In the genomic region with DNA sequence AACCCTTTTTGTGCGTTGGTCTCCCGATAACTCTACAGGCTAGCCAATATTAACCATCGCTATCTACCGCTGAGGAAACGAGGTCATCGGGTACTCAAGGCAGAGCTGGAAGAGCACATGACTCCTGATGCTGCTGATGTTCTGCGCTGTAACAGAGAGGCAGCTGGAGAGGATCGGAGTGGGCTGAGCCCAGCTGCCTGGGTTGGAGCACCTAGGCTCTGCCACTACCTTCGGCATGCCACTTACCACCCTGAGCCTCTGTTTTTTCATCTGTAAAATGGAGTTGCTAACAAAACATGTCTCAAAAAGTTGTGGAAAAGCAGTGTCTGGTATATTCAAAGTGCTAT, we compare ENCODE assay signal across 9 cellular contexts. TPM values are rescaled to one million over a fixed set of nuclear protein-coding genes. Genes with fewer than 3 reads are reported as not detected.
DNase-seq lines count a peak whose midpoint lies in the region; ATAC-seq and TF ChIP-seq lines count a peak whose summit lies in the region.
"Had no signal": no experiment of that assay in that cellular context is flagged by ENCODE, and none has a peak within 500 bp of the region (broad histone marks: within the 10 kb centered on the region; RNA-seq: fewer than 3 reads in every experiment).

No MANE protein-coding gene starts in this region.

- DNase-seq in CD14-positive monocyte (ENCODE audit: low spot score): no peak
- DNase-seq in activated naive CD8-positive, alpha-beta T cell treated with anti-CD3 and anti-CD28 coated beads, Interleukin-2, amount 50 U/mL, for 24 hours: no peak
- DNase-seq in iPS-NIHi11 (ENCODE audit: low spot score): peak; percentile 41
- no peak for DNase-seq in stomach
- no peak for DNase-seq in mucosa of gallbladder (ENCODE audit: low spot score)

- H3K27ac Mint-ChIP-seq in CD14-positive monocyte: peak overlapping the region in 1 of 7 donors; percentile 7
- H3K27ac Mint-ChIP-seq in activated naive CD8-positive, alpha-beta T cell treated with anti-CD3 and anti-CD28 coated beads, Interleukin-2, amount 50 U/mL, for 24 hours: peak overlapping the region; percentile 71

- TF ChIP-seq CTCF in CD14-positive monocyte (IDR thresholded peaks at IDR 0.05) (no peak), stomach (IDR thresholded peaks at IDR 0.05) (no peak)

- H3K9me3 ChIP-seq in HUES6 (ENCODE audit: control insufficient read depth, insufficient read depth, low read depth, low read length) (no peaks in the 10 kb centered on the region), stomach (no peaks in the 10 kb centered on the region)
- H3K9me3 ChIP-seq: neutrophil had no signal

- no peak for ATAC-seq in activated naive CD8-positive, alpha-beta T cell treated with anti-CD3 and anti-CD28 coated beads, Interleukin-2, amount 50 U/mL, for 24 hours
- no peak for ATAC-seq in HG03280 (IDR thresholded peaks at IDR 0.05; ENCODE audit: unreplicated experiment)
- ATAC-seq in GM21528 (IDR thresholded peaks at IDR 0.05; ENCODE audit: low FRiP score, unreplicated experiment): no peak

- peaks cover 36% of the 10 kb centered on the region for H3K27me3 ChIP-seq in HUES6 (ENCODE audit: control insufficient read depth, insufficient read depth, low read length)
- H3K27me3 ChIP-seq in stomach: no peaks in the 10 kb centered on the region

- no peak overlapping the region for H3K27ac ChIP-seq in HUES6 (ENCODE audit: low read depth, low read length)
- H3K27ac ChIP-seq in stomach: peak overlapping the region in 3 of 5 donors; percentile 41 to 76 (median 65)
- H3K27ac ChIP-seq: neutrophil had no signal

- WGBS in stomach, 5 donors: 20 to 27% (median 26%) methylated on average over 9 of the region's 9 CpGs

- H3K9me3 Mint-ChIP-seq in CD14-positive monocyte: no peaks in the 10 kb centered on the region
- no peaks in the 10 kb centered on the region for H3K9me3 Mint-ChIP-seq in activated naive CD8-positive, alpha-beta T cell treated with anti-CD3 and anti-CD28 coated beads, Interleukin-2, amount 50 U/mL, for 24 hours

- H3K9ac ChIP-seq in HUES6 (ENCODE audit: low read length): peak overlapping the region; percentile 47

- H3K27me3 Mint-ChIP-seq in CD14-positive monocyte (ENCODE audit: low read depth in 3 of 3): peaks cover 0 to 6% (median 2%) of the 10 kb centered on the region in 3 donors
- peaks cover 3% of the 10 kb centered on the region for H3K27me3 Mint-ChIP-seq in activated naive CD8-positive, alpha-beta T cell treated with anti-CD3 and anti-CD28 coated beads, Interleukin-2, amount 50 U/mL, for 24 hours

- no peak for TF ChIP-seq EP300 in stomach (IDR thresholded peaks at IDR 0.05)

- H3K36me3 ChIP-seq in HUES6 (ENCODE audit: control insufficient read depth, insufficient read depth, low read length) (no peaks in the 10 kb centered on the region), stomach (peaks cover 0 to 22% (median 13%) of the 10 kb centered on the region in 4 donors)
- H3K36me3 ChIP-seq: neutrophil had no signal

- no peak for TF ChIP-seq POLR2A in stomach (IDR thresholded peaks at IDR 0.05)

- H3K4me3 ChIP-seq in HUES6 (ENCODE audit: low read depth, low read length) (peak overlapping the region; percentile 73), stomach (peak overlapping the region; percentile 67 to 94 (median 82))

- H3K36me3 Mint-ChIP-seq in CD14-positive monocyte: peaks cover 4 to 11% of the 10 kb centered on the region in 2 donors
- no peaks in the 10 kb centered on the region for H3K36me3 Mint-ChIP-seq in activated naive CD8-positive, alpha-beta T cell treated with anti-CD3 and anti-CD28 coated beads, Interleukin-2, amount 50 U/mL, for 24 hours (ENCODE audit: low read depth)

- peaks cover 42% of the 10 kb centered on the region for H3K4me1 Mint-ChIP-seq in CD14-positive monocyte
- H3K4me1 Mint-ChIP-seq in activated naive CD8-positive, alpha-beta T cell treated with anti-CD3 and anti-CD28 coated beads, Interleukin-2, amount 50 U/mL, for 24 hours: peaks cover 11% of the 10 kb centered on the region

- peaks cover 66% of the 10 kb centered on the region for H3K4me1 ChIP-seq in HUES6 (ENCODE audit: control insufficient read depth, insufficient read depth, low read length)
- H3K4me1 ChIP-seq in stomach: peaks cover 21 to 37% (median 28%) of the 10 kb centered on the region in 4 donors

- intact Hi-C loops in CD14-positive monocyte (cut with micrococcal nuclease): no loop called here
- intact Hi-C loops in stomach (cut with DNase I; ENCODE audit: low total_unique reads): no loop called here

- H3K4me3 Mint-ChIP-seq in CD14-positive monocyte: peak overlapping the region; percentile 62 to 86
- H3K4me3 Mint-ChIP-seq in activated naive CD8-positive, alpha-beta T cell treated with anti-CD3 and anti-CD28 coated beads, Interleukin-2, amount 50 U/mL, for 24 hours: peak overlapping the region; percentile 80

RNA-seq across cellular contexts. Expression of a gene that starts 0.4 kb away (rescaled TPM):
- 1 to 10 TPM; 1.5 to 1.7 TPM for polyA plus RNA-seq in CD14-positive monocyte
- total RNA-seq in stomach: 10 to 100 TPM in 2 of 5 donors, 1 to 10 TPM in 2, under 1 TPM in 1; 0.87 to 31.5 (median 7.5) TPM
- polyA plus RNA-seq in stomach: 1 to 10 TPM in 2 of 3 donors, under 1 TPM in 1; 0.61 to 2.7 (median 2.5) TPM
- total RNA-seq in mucosa of gallbladder: 46.2 TPM

RNA-seq across cellular contexts. Expression of a gene that starts 35.0 kb away (rescaled TPM):
- polyA plus RNA-seq in CD14-positive monocyte (under 1 TPM; 0.78 to 0.90 TPM), stomach (1 to 10 TPM; 4.6 to 6.9 (median 5.2) TPM)
- total RNA-seq in stomach (10 to 100 TPM; 11.0 to 58.3 (median 15.2) TPM), mucosa of gallbladder (27.8 TPM)

RNA-seq across cellular contexts. Expression of a gene that starts 36.3 kb away (rescaled TPM):
- not detected for polyA plus RNA-seq in CD14-positive monocyte
- total RNA-seq in stomach: 1 to 10 TPM in 1 of 5 donors, under 1 TPM in 1, not detected in 3; 0.72 to 2.9 TPM
- polyA plus RNA-seq in stomach: 1 to 10 TPM in 2 of 3 donors, under 1 TPM in 1; 0.90 to 2.3 (median 1.1) TPM
- 424 TPM for total RNA-seq in mucosa of gallbladder

RNA-seq across cellular contexts. Expression of a gene that starts 41.5 kb away (rescaled TPM):
- not detected for polyA plus RNA-seq in CD14-positive monocyte
- not detected for total RNA-seq in stomach
- polyA plus RNA-seq in stomach: not detected
- not detected for total RNA-seq in mucosa of gallbladder

RNA-seq across cellular contexts. Expression of a gene that starts 49.1 kb away (rescaled TPM):
- polyA plus RNA-seq in CD14-positive monocyte (10 to 100 TPM; 72.4 to 76.9 TPM), stomach (10 to 100 TPM; 44.2 to 69.2 (median 63.8) TPM)
- total RNA-seq in stomach (100 to 1,000 TPM in 1 of 5 donors, 10 to 100 TPM in 4; 41.9 to 118 (median 57.6) TPM), mucosa of gallbladder (88.8 TPM)

Comparison
In these comparisons a context has a peak if more than half of its experiments do, and no peak if none do; other contexts are left out.
1. RNA of a gene that starts 36.3 kb away (total RNA-seq): 424 TPM in mucosa of gallbladder (single experiment); 0.72 to 2.9 TPM in stomach; every median in the first group is over 100 times any median in the second.